In the genomic region with DNA sequence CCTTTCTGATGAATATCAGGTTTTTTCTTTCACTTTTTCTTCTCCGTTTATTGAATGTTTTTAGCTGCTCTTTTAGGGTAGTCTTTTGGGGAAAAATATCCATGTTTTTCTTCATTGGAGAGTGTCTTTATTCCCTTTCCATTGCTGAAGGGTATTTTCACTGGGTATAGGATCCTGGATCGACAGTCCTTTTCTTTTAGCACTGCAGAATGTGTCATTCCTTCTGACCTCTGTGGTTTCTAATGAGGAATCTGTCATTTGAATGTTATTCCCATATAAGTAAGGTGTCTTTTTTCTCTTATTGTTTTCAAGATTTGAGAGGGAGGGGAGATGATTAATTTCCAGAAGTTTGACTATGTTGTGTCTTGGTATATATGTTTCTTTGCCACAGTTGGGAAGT, we compare ENCODE assay signal across 23 cellular contexts.
DNase-seq lines count a peak whose midpoint lies in the region; ATAC-seq and TF ChIP-seq lines count a peak whose summit lies in the region.
"Had no signal": no experiment of that assay in that cellular context is flagged by ENCODE, and none has a peak within 500 bp of the region (broad histone marks: within the 10 kb centered on the region; RNA-seq: fewer than 3 reads in every experiment).

No MANE protein-coding gene starts in this region.

- peak overlapping the region; percentile 57 for H3K27ac Mint-ChIP-seq in endodermal cell
- H3K27ac Mint-ChIP-seq: activated B cell treated with CpG ODN at 0.5 μM for 24 hours; activated CD4-positive, alpha-beta memory T cell treated with anti-CD3 and anti-CD28 coated beads, Interleukin-2, amount 10 ng/mL, durations not matched to agents 7 days and 5 days; nephron had no signal

- no peak for TF ChIP-seq CTCF in PC-3 (conservative IDR thresholded peaks at IDR 0.05; ENCODE audit: low read depth, low read length)
- TF ChIP-seq CTCF in endodermal cell (conservative IDR thresholded peaks at IDR 0.05), result no peak
- TF ChIP-seq CTCF in spleen (IDR thresholded peaks at IDR 0.05 in 8 of 11, conservative IDR thresholded peaks at IDR 0.05 in 3 of 11), result no peak
- no peak for TF ChIP-seq CTCF in psoas muscle (IDR thresholded peaks at IDR 0.05)

- H3K9me3 Mint-ChIP-seq in endodermal cell, result no peaks in the 10 kb centered on the region
- H3K9me3 Mint-ChIP-seq: activated B cell treated with CpG ODN at 0.5 μM for 24 hours; activated CD4-positive, alpha-beta memory T cell treated with anti-CD3 and anti-CD28 coated beads, Interleukin-2, amount 10 ng/mL, durations not matched to agents 7 days and 5 days; H9; nephron had no signal

- H3K36me3 ChIP-seq in PC-3 (ENCODE audit: low read depth, low read length) (no peaks in the 10 kb centered on the region), endodermal cell (ENCODE audit: control insufficient read depth, insufficient read depth, low read length) (no peaks in the 10 kb centered on the region), spleen (no peaks in the 10 kb centered on the region), psoas muscle (ENCODE audit: insufficient read depth in 1 of 2, low read depth in 1 of 2) (no peaks in the 10 kb centered on the region)
- H3K36me3 ChIP-seq: BLaER1 treated with 17β-estradiol and CSF1 and Interleukin-3, amounts not matched to agents 10 nM and 100 nM; cardiac muscle cell; heart right ventricle; Peyer's patch; sigmoid colon had no signal

- peak; percentile 56 for ATAC-seq in PC-3
- ATAC-seq in GM19397 (IDR thresholded peaks at IDR 0.05; ENCODE audit: unreplicated experiment), result no peak
- no peak for ATAC-seq in psoas muscle
- ATAC-seq: heart right ventricle, left lobe of liver had no signal

- H3K27me3 ChIP-seq in PC-3 (ENCODE audit: low read length), result no peaks in the 10 kb centered on the region
- H3K27me3 ChIP-seq in endodermal cell (ENCODE audit: control insufficient read depth, insufficient read depth, low read length, poor library complexity, severe bottlenecking), result no peaks in the 10 kb centered on the region
- H3K27me3 ChIP-seq in spleen (replicated peaks in 1 of 7), result no peaks in the 10 kb centered on the region
- no peaks in the 10 kb centered on the region for H3K27me3 ChIP-seq in psoas muscle (ENCODE audit: insufficient read depth in 3 of 3, low read length in 2 of 3)
- H3K27me3 ChIP-seq: BLaER1 treated with 17β-estradiol and CSF1 and Interleukin-3, amounts not matched to agents 10 nM and 100 nM; cardiac muscle cell; heart right ventricle; Peyer's patch; sigmoid colon had no signal

- in situ Hi-C loops in ACHN (cut with HindIII; ENCODE audit: low pct_ligation_motif_present, low pct_unique_long_range_greater_than_20kb, low sequenced_read_pairs), result no loop called here

- no peaks in the 10 kb centered on the region for H3K36me3 Mint-ChIP-seq in endodermal cell (ENCODE audit: low read depth)

- H3K27me3 Mint-ChIP-seq in endodermal cell (ENCODE audit: insufficient read depth), result no peaks in the 10 kb centered on the region
- H3K27me3 Mint-ChIP-seq: activated B cell treated with CpG ODN at 0.5 μM for 24 hours; activated CD4-positive, alpha-beta memory T cell treated with anti-CD3 and anti-CD28 coated beads, Interleukin-2, amount 10 ng/mL, durations not matched to agents 7 days and 5 days had no signal

- 89% methylated on average over 2 of the region's 2 CpGs; no CpG with 5 or more reads in 1 of the 2 experiments for WGBS in endodermal cell (ENCODE audit: insufficient coverage in 1 of 2, insufficient read length in 1 of 2), 2 experiments
- 79 to 88% (median 81%) methylated on average over 2 of the region's 2 CpGs for WGBS in spleen, 5 donors
- WGBS in psoas muscle, 3 donors, result 87 to 91% (median 88%) methylated on average over 2 of the region's 2 CpGs

- H3K4me3 ChIP-seq in PC-3 (ENCODE audit: low read length) (no peak overlapping the region), endodermal cell (ENCODE audit: low read length) (no peak overlapping the region), spleen (no peak overlapping the region), psoas muscle (no peak overlapping the region)
- H3K4me3 ChIP-seq: BLaER1 treated with 17β-estradiol and CSF1 and Interleukin-3, amounts not matched to agents 10 nM and 100 nM; cardiac muscle cell; heart right ventricle; Peyer's patch; sigmoid colon had no signal

- BruUV-seq in PC-3 (replicated peaks; lab: Mats Ljungman, UMichigan), result no TSS peak

- H4K20me1 ChIP-seq in PC-3 (ENCODE audit: low read length), result no peaks in the 10 kb centered on the region

- peak; percentile 31 for DNase-seq in ACHN
- DNase-seq in HCEC 1CT, result peak; percentile 48
- peak; percentile 26 for DNase-seq in PC-3
- no peak for DNase-seq in endodermal cell
- no peak for DNase-seq in nucleus accumbens (lab: John Stamatoyannopoulos, UW)
- no peak for DNase-seq in spleen
- DNase-seq in psoas muscle, result no peak
- DNase-seq: activated B cell treated with CpG ODN at 0.5 μM for 24 hours; activated CD4-positive, alpha-beta memory T cell treated with anti-CD3 and anti-CD28 coated beads, Interleukin-2, amount 10 ng/mL, durations not matched to agents 7 days and 5 days; DND-41; H9; heart right ventricle; NCI-H1092; NCI-H2029; NCI-H2227 treated with DMSO at 0.1 percent for 48 hours; Peyer's patch; sigmoid colon had no signal

- H3K79me2 ChIP-seq in PC-3 (ENCODE audit: low read length), result peaks cover 21% of the 10 kb centered on the region

- peaks cover 28% of the 10 kb centered on the region for H3K4me1 Mint-ChIP-seq in endodermal cell
- H3K4me1 Mint-ChIP-seq: activated CD4-positive, alpha-beta memory T cell treated with anti-CD3 and anti-CD28 coated beads, Interleukin-2, amount 10 ng/mL, durations not matched to agents 7 days and 5 days had no signal

- no peaks in the 10 kb centered on the region for H3F3A ChIP-seq in PC-3 (ENCODE audit: low read length, unreplicated experiment)

- CTCF ChIA-PET in PC-3 (lab: Charles Lee), result no interaction called here

- H3K9me3 ChIP-seq in PC-3 (ENCODE audit: low read length) (no peaks in the 10 kb centered on the region), endodermal cell (ENCODE audit: control insufficient read depth, low read length) (no peaks in the 10 kb centered on the region), spleen (no peaks in the 10 kb centered on the region), psoas muscle (no peaks in the 10 kb centered on the region)
- H3K9me3 ChIP-seq: Peyer's patch, sigmoid colon had no signal

- TF ChIP-seq POLR2A in spleen (IDR thresholded peaks at IDR 0.05), result no peak

- H3K9me2 ChIP-seq in PC-3 (replicated peaks; ENCODE audit: low read length), result no peaks in the 10 kb centered on the region

- H2AFZ ChIP-seq in PC-3 (ENCODE audit: low read length), result no peak overlapping the region

- no peak overlapping the region for H3K27ac ChIP-seq in PC-3 (ENCODE audit: low read length)
- no peak overlapping the region for H3K27ac ChIP-seq in endodermal cell (ENCODE audit: low read depth, low read length)
- no peak overlapping the region for H3K27ac ChIP-seq in spleen
- no peak overlapping the region for H3K27ac ChIP-seq in psoas muscle
- H3K27ac ChIP-seq: BLaER1 treated with 17β-estradiol and CSF1 and Interleukin-3, amounts not matched to agents 10 nM and 100 nM; cardiac muscle cell; heart right ventricle; KMS-11; Peyer's patch; sigmoid colon had no signal

- intact Hi-C loops in PC-3 (cut with micrococcal nuclease) (no loop called here), spleen (cut with DNase I; ENCODE audit: low total_unique reads) (no loop called here), psoas muscle (cut with DNase I) (loop anchor here in 1 of 2 donors (5.0 kb wide), 1 partner anchor 33 kb away; no protein-coding TSS in a partner anchor)

- POLR2A ChIA-PET in PC-3 (lab: Charles Lee; ENCODE audit: unreplicated experiment), result no interaction called here

- no peak overlapping the region for H3K4me2 ChIP-seq in PC-3 (ENCODE audit: low read length)
- H3K4me2 ChIP-seq: BLaER1 treated with 17β-estradiol and CSF1 and Interleukin-3, amounts not matched to agents 10 nM and 100 nM; KMS-11 had no signal

- no peak overlapping the region for H3K9ac ChIP-seq in PC-3 (ENCODE audit: low read length)
- H3K9ac ChIP-seq in endodermal cell (ENCODE audit: extremely low read depth, low read length, poor library complexity, severe bottlenecking), result no peak overlapping the region
- H3K9ac ChIP-seq: BLaER1 treated with 17β-estradiol and CSF1 and Interleukin-3, amounts not matched to agents 10 nM and 100 nM; KMS-11 had no signal

- H3K4me3 Mint-ChIP-seq in endodermal cell, result no peak overlapping the region
- H3K4me3 Mint-ChIP-seq: activated B cell treated with CpG ODN at 0.5 μM for 24 hours; activated CD4-positive, alpha-beta memory T cell treated with anti-CD3 and anti-CD28 coated beads, Interleukin-2, amount 10 ng/mL, durations not matched to agents 7 days and 5 days; H9; nephron had no signal

- no peaks in the 10 kb centered on the region for H3K4me1 ChIP-seq in PC-3 (ENCODE audit: insufficient read depth, low read length)
- no peaks in the 10 kb centered on the region for H3K4me1 ChIP-seq in endodermal cell (ENCODE audit: control insufficient read depth, insufficient read depth, low read length)
- peaks cover 0 to 38% (median 13%) of the 10 kb centered on the region in 6 donors for H3K4me1 ChIP-seq in spleen
- H3K4me1 ChIP-seq in psoas muscle, result peaks cover 8% of the 10 kb centered on the region
- H3K4me1 ChIP-seq: Peyer's patch had no signal

Comparison
In these comparisons a context has a peak if more than half of its experiments do, and no peak if none do; other contexts are left out.
1. DNase-seq: peak in ACHN (single experiment), HCEC 1CT (single experiment) and PC-3 (single experiment); none in endodermal cell (single experiment), nucleus accumbens (0 of 56), spleen (single experiment) and psoas muscle (0 of 2).